Comparison of ENCODE assay signal across 7 cellular contexts in genomic region chr11:66543263-66544107, GRCh38. TPM values are rescaled to one million over a fixed set of nuclear protein-coding genes. Genes with fewer than 3 reads are reported as not detected.
A peak's percentile ranks its signal among the peaks of the same experiment; 100 is the strongest.
DNase-seq lines count a peak whose midpoint lies in the region; TF ChIP-seq lines count a peak whose summit lies in the region.
"Had no signal": no experiment of that assay in that cellular context is flagged by ENCODE, and none has a peak within 500 bp of the region (broad histone marks: within the 10 kb centered on the region; RNA-seq: fewer than 3 reads in every experiment).

No MANE protein-coding gene starts in this region.

- DNase-seq in GM13976 (ENCODE audit: low spot score) (peak; percentile 76), fibroblast of the aortic adventitia (ENCODE audit: low read depth) (peak; percentile 29), HT-29 (ENCODE audit: low spot score) (no peak), COLO829 (ENCODE audit: low spot score) (no peak)
- DNase-seq in activated CD4-positive, alpha-beta T cell treated with anti-CD3 and anti-CD28 coated beads, Interleukin-2, amount 10 ng/mL, durations not matched to agents 24 days and 14 days, result peak; percentile 83
- DNase-seq in stimulated activated CD8-positive, alpha-beta memory T cell treated with anti-CD3 and anti-CD28 coated beads, Interleukin-15, amount 100 ng/mL, for 48 hours (ENCODE audit: low read depth in 2 of 2), result peak; percentile 50 to 55

- peaks cover 2% of the 10 kb centered on the region for H3K27me3 Mint-ChIP-seq in activated CD4-positive, alpha-beta T cell treated with anti-CD3 and anti-CD28 coated beads, Interleukin-2, amount 10 ng/mL, durations not matched to agents 24 days and 14 days

- TF ChIP-seq CTCF in GM13976 (IDR thresholded peaks at IDR 0.05; ENCODE audit: borderline replicate concordance, control extremely low read depth, extremely low read depth, insufficient read depth, missing control alignments) (peak; percentile 64), fibroblast of the aortic adventitia (IDR thresholded peaks at IDR 0.05; ENCODE audit: insufficient read depth, low read length) (peak; percentile 64)

- in situ Hi-C loops in GM13976 (cut with MboI; ENCODE audit: low sequenced_read_pairs, unreplicated experiment), result no loop called here

- H3K9me3 Mint-ChIP-seq in activated CD4-positive, alpha-beta T cell treated with anti-CD3 and anti-CD28 coated beads, Interleukin-2, amount 10 ng/mL, durations not matched to agents 24 days and 14 days, result no peaks in the 10 kb centered on the region

- peak overlapping the region; percentile 61 for H3K27ac Mint-ChIP-seq in activated CD4-positive, alpha-beta T cell treated with anti-CD3 and anti-CD28 coated beads, Interleukin-2, amount 10 ng/mL, durations not matched to agents 24 days and 14 days

- peak overlapping the region; percentile 75 for H3K4me3 Mint-ChIP-seq in activated CD4-positive, alpha-beta T cell treated with anti-CD3 and anti-CD28 coated beads, Interleukin-2, amount 10 ng/mL, durations not matched to agents 24 days and 14 days

- H3K36me3 Mint-ChIP-seq in activated CD4-positive, alpha-beta T cell treated with anti-CD3 and anti-CD28 coated beads, Interleukin-2, amount 10 ng/mL, durations not matched to agents 24 days and 14 days (ENCODE audit: low read depth), result peaks cover 25% of the 10 kb centered on the region

- H3K4me1 Mint-ChIP-seq in activated CD4-positive, alpha-beta T cell treated with anti-CD3 and anti-CD28 coated beads, Interleukin-2, amount 10 ng/mL, durations not matched to agents 24 days and 14 days, result peaks cover 17% of the 10 kb centered on the region

- peak overlapping the region; percentile 28 for H3K4me3 ChIP-seq in fibroblast of the aortic adventitia (ENCODE audit: low read depth, low read length)

- intact Hi-C loops in activated CD4-positive, alpha-beta T cell treated with anti-CD3 and anti-CD28 coated beads, Interleukin-2, amount 10 ng/mL, durations not matched to agents 24 days and 14 days (cut with micrococcal nuclease), result no loop called here

RNA-seq across cellular contexts. Expression of gene ZDHHC24, which starts 2.4 kb away (rescaled TPM):
- total RNA-seq in activated CD4-positive, alpha-beta T cell treated with anti-CD3 and anti-CD28 coated beads, Interleukin-2, amount 10 ng/mL, durations not matched to agents 24 days and 14 days, result 12.2 and 13.9 TPM in 2 replicates
- 8.6 and 11.0 TPM in 2 replicates for total RNA-seq in fibroblast of the aortic adventitia (ENCODE audit: low replicate concordance)
- 28.1 and 35.0 TPM in 2 replicates for total RNA-seq in HT-29 (2014; rRNA removed; shearing (Covaris generic))

RNA-seq across cellular contexts. Expression of gene ACTN3, which starts 3.2 kb away (rescaled TPM):
- 0.07 TPM in 2 replicates for total RNA-seq in activated CD4-positive, alpha-beta T cell treated with anti-CD3 and anti-CD28 coated beads, Interleukin-2, amount 10 ng/mL, durations not matched to agents 24 days and 14 days
- total RNA-seq in fibroblast of the aortic adventitia (ENCODE audit: low replicate concordance), result not detected in 2 replicates
- not detected in 2 replicates for total RNA-seq in HT-29 (2014; rRNA removed; shearing (Covaris generic))
- total RNA-seq: NCI-H460 had no signal

RNA-seq across cellular contexts. Expression of gene CTSF, which starts 24.9 kb away (rescaled TPM):
- 0.68 and 1.2 TPM in 2 replicates for total RNA-seq in activated CD4-positive, alpha-beta T cell treated with anti-CD3 and anti-CD28 coated beads, Interleukin-2, amount 10 ng/mL, durations not matched to agents 24 days and 14 days
- total RNA-seq in fibroblast of the aortic adventitia (ENCODE audit: low replicate concordance), result 35.0 and 47.1 TPM in 2 replicates
- total RNA-seq in HT-29 (2014; rRNA removed; shearing (Covaris generic)), result not detected in 2 replicates

RNA-seq across cellular contexts. Expression of gene BBS1, which starts 33.0 kb away (rescaled TPM):
- 17.6 and 18.3 TPM in 2 replicates for total RNA-seq in activated CD4-positive, alpha-beta T cell treated with anti-CD3 and anti-CD28 coated beads, Interleukin-2, amount 10 ng/mL, durations not matched to agents 24 days and 14 days
- total RNA-seq in fibroblast of the aortic adventitia (ENCODE audit: low replicate concordance), result 41.7 and 54.7 TPM in 2 replicates
- total RNA-seq in HT-29 (2014; rRNA removed; shearing (Covaris generic)), result 39.7 and 41.4 TPM in 2 replicates

RNA-seq across cellular contexts. Expression of gene CCDC87, which starts 49.4 kb away (rescaled TPM):
- 0.19 and 0.21 TPM in 2 replicates for total RNA-seq in activated CD4-positive, alpha-beta T cell treated with anti-CD3 and anti-CD28 coated beads, Interleukin-2, amount 10 ng/mL, durations not matched to agents 24 days and 14 days
- total RNA-seq in fibroblast of the aortic adventitia (ENCODE audit: low replicate concordance), result 0.45 and 1.1 TPM in 2 replicates
- total RNA-seq in HT-29 (2014; rRNA removed; shearing (Covaris generic)), result 0.79 and 1.3 TPM in 2 replicates

Comparison
In these comparisons a context has a peak if more than half of its experiments do, and no peak if none do; other contexts are left out.
1. DNase-seq: peak in GM13976 (single experiment), activated CD4-positive, alpha-beta T cell treated with anti-CD3 and anti-CD28 coated beads, Interleukin-2, amount 10 ng/mL, durations not matched to agents 24 days and 14 days (single experiment), fibroblast of the aortic adventitia (single experiment) and stimulated activated CD8-positive, alpha-beta memory T cell treated with anti-CD3 and anti-CD28 coated beads, Interleukin-15, amount 100 ng/mL, for 48 hours (2 of 2); none in HT-29 (single experiment) and COLO829 (single experiment).
2. RNA of gene CTSF, which starts 24.9 kb away (total RNA-seq): 35.0 to 47.1 TPM in fibroblast of the aortic adventitia; 0.68 to 1.2 TPM in activated CD4-positive, alpha-beta T cell treated with anti-CD3 and anti-CD28 coated beads, Interleukin-2, amount 10 ng/mL, durations not matched to agents 24 days and 14 days and not detected in HT-29; every median in the first group is over 10 times any median in the second.